8 cellular contexts compared by ENCODE assay signal in genomic region chrX:110341189-110342035, GRCh38. TPM values are rescaled to one million over a fixed set of nuclear protein-coding genes. Genes with fewer than 3 reads are reported as not detected.
DNase-seq lines count a peak whose midpoint lies in the region; ATAC-seq and TF ChIP-seq lines count a peak whose summit lies in the region.

No MANE protein-coding gene starts in this region.

- ATAC-seq in GM19438 (IDR thresholded peaks at IDR 0.05; ENCODE audit: low read depth, unreplicated experiment): peak; percentile 81
- peak; percentile 90 for ATAC-seq in HG03558 (IDR thresholded peaks at IDR 0.05; ENCODE audit: extremely low read depth, unreplicated experiment)
- ATAC-seq in upper lobe of right lung: no peak

- peaks cover 14% of the 10 kb centered on the region for H3K4me1 Mint-ChIP-seq in chondrocyte (ENCODE audit: low read depth)

- H3K4me3 ChIP-seq in AG09309 (ENCODE audit: control insufficient read depth, low read depth, low read length) (no peak overlapping the region), upper lobe of right lung (no peak overlapping the region), tibial nerve (no peak overlapping the region)

- 67 to 68% methylated on average over 11 of the region's 11 CpGs for WGBS in tibial nerve, 2 donors

- H3K27me3 ChIP-seq in upper lobe of right lung (no peaks in the 10 kb centered on the region), tibial nerve (no peaks in the 10 kb centered on the region)

- H3K4me3 Mint-ChIP-seq in chondrocyte (ENCODE audit: unreplicated experiment): no peak overlapping the region

- no peaks in the 10 kb centered on the region for H3K36me3 Mint-ChIP-seq in chondrocyte (ENCODE audit: low read depth)

- H3K9me3 Mint-ChIP-seq in chondrocyte (ENCODE audit: low read depth): peaks cover 2% of the 10 kb centered on the region

- TF ChIP-seq POLR2A in tibial nerve (IDR thresholded peaks at IDR 0.05): no peak

- H3K4me1 ChIP-seq in upper lobe of right lung (no peaks in the 10 kb centered on the region), tibial nerve (no peaks in the 10 kb centered on the region)

- H3K36me3 ChIP-seq in upper lobe of right lung (no peaks in the 10 kb centered on the region), tibial nerve (no peaks in the 10 kb centered on the region)

- TF ChIP-seq CTCF in AG09309 (IDR thresholded peaks at IDR 0.05; ENCODE audit: control insufficient read depth, insufficient read depth, low read depth, low read length, missing control alignments): no peak
- no peak for TF ChIP-seq CTCF in chondrocyte (IDR thresholded peaks at IDR 0.05)
- TF ChIP-seq CTCF in upper lobe of right lung (IDR thresholded peaks at IDR 0.05): no peak
- TF ChIP-seq CTCF in tibial nerve (IDR thresholded peaks at IDR 0.05): no peak

- DNase-seq in AG09309 (ENCODE audit: low read depth): peak; percentile 85
- DNase-seq in chondrocyte (ENCODE audit: low spot score): no peak
- no peak for DNase-seq in putamen (ENCODE audit: low spot score)
- no peak for DNase-seq in upper lobe of right lung
- no peak for DNase-seq in NCI-H2081 treated with DMSO at 0.1 percent for 48 hours (lab: John Stamatoyannopoulos, UW)
- no peak for DNase-seq in tibial nerve (ENCODE audit: low spot score in 2 of 2)

- H3K27ac ChIP-seq in upper lobe of right lung (no peak overlapping the region), tibial nerve (no peak overlapping the region)

- no peaks in the 10 kb centered on the region for H3K27me3 Mint-ChIP-seq in chondrocyte (ENCODE audit: low read depth)

- peak overlapping the region; percentile 93 for H3K27ac Mint-ChIP-seq in chondrocyte (ENCODE audit: unreplicated experiment)

- H3K9me3 ChIP-seq in upper lobe of right lung (no peaks in the 10 kb centered on the region), tibial nerve (no peaks in the 10 kb centered on the region)

- TF ChIP-seq EP300 in tibial nerve (IDR thresholded peaks at IDR 0.05): no peak

- intact Hi-C loops in upper lobe of right lung (cut with DNase I): no loop called here

RNA-seq across cellular contexts. Expression of gene RTL9, which starts 17.2 kb away (rescaled TPM):
- 0.20 to 0.33 TPM in 2 of 3 replicates, not detected in the other for total RNA-seq in chondrocyte
- total RNA-seq in upper lobe of right lung: not detected
- total RNA-seq in tibial nerve: under 1 TPM in 1 of 4 donors, not detected in 3; 0.21 TPM

RNA-seq across cellular contexts. Expression of gene AMMECR1, which starts 23.5 kb away (rescaled TPM):
- 16.5 to 17.9 TPM (median 17.8 TPM) in 3 replicates for total RNA-seq in chondrocyte
- total RNA-seq in upper lobe of right lung: 6.1 TPM
- 1 to 10 TPM; 2.2 to 4.2 (median 2.9) TPM for total RNA-seq in tibial nerve
